Comparison of ENCODE assay signal across 21 cellular contexts in genomic region chr10:57168703-57169240, GRCh38.
"Had no signal": no experiment of that assay in that cellular context is flagged by ENCODE, and none has a peak within 500 bp of the region (broad histone marks: within the 10 kb centered on the region; RNA-seq: fewer than 3 reads in every experiment).

No MANE protein-coding gene starts in this region.

- H3K9me3 ChIP-seq: neutrophil, psoas muscle, right lobe of liver had no signal

- H3K27ac Mint-ChIP-seq: naive B cell; nephron progenitor cell; stimulated activated naive B cell treated with anti-CD40 and anti-IgM and Interleukin-4, amounts not matched to agents 10 μg/mL and 1 μg/mL and 100 μg/mL, for 72 hours had no signal

- H3K4me3 ChIP-seq: dorsolateral prefrontal cortex, hepatocyte, psoas muscle, right lobe of liver, stomach had no signal

- H3K4me3 Mint-ChIP-seq: naive B cell; nephron progenitor cell; stimulated activated naive B cell treated with anti-CD40 and anti-IgM and Interleukin-4, amounts not matched to agents 10 μg/mL and 1 μg/mL and 100 μg/mL, for 72 hours had no signal

- ATAC-seq: esophagus mucosa; left cardiac atrium; left ventricle myocardium superior; psoas muscle; right lobe of liver; stimulated activated naive B cell treated with anti-CD40 and anti-IgM and Interleukin-4, amounts not matched to agents 10 μg/mL and 1 μg/mL and 100 μg/mL, for 72 hours had no signal

- H3K4me1 Mint-ChIP-seq: naive B cell; stimulated activated naive B cell treated with anti-CD40 and anti-IgM and Interleukin-4, amounts not matched to agents 10 μg/mL and 1 μg/mL and 100 μg/mL, for 72 hours had no signal

- H3K27ac ChIP-seq: dorsolateral prefrontal cortex, hepatocyte, neutrophil, psoas muscle, right lobe of liver, stomach had no signal

- DNase-seq: cortex of kidney; dorsolateral prefrontal cortex; effector CD8-positive, alpha-beta T cell; kidney; left cardiac atrium; left ventricle myocardium superior; mesendoderm; naive B cell; nephron progenitor cell; psoas muscle; retina; right lobe of liver; stimulated activated CD4-positive, alpha-beta T cell treated with anti-CD3 and anti-CD28 coated beads, Interleukin-2, amount 100 ng/mL, for 24 hours; stimulated activated CD4-positive, alpha-beta T cell treated with anti-CD3 and anti-CD28 coated beads, Interleukin-4, amount 100 ng/mL, for 4 hours; stimulated activated naive B cell treated with anti-CD40 and anti-IgM and Interleukin-4, amounts not matched to agents 10 μg/mL and 1 μg/mL and 100 μg/mL, for 72 hours; stomach; substantia nigra; trophoblast cell had no signal

- FAIRE-seq: kidney had no signal

- H3K4me1 ChIP-seq: psoas muscle, right lobe of liver, stomach had no signal

- H3K27me3 Mint-ChIP-seq: naive B cell; stimulated activated naive B cell treated with anti-CD40 and anti-IgM and Interleukin-4, amounts not matched to agents 10 μg/mL and 1 μg/mL and 100 μg/mL, for 72 hours had no signal

- H3K36me3 ChIP-seq: neutrophil, right lobe of liver, stomach had no signal

- H3K36me3 Mint-ChIP-seq: naive B cell; stimulated activated naive B cell treated with anti-CD40 and anti-IgM and Interleukin-4, amounts not matched to agents 10 μg/mL and 1 μg/mL and 100 μg/mL, for 72 hours had no signal
